ENCODE assay signal across 8 cellular contexts in the genomic region with DNA sequence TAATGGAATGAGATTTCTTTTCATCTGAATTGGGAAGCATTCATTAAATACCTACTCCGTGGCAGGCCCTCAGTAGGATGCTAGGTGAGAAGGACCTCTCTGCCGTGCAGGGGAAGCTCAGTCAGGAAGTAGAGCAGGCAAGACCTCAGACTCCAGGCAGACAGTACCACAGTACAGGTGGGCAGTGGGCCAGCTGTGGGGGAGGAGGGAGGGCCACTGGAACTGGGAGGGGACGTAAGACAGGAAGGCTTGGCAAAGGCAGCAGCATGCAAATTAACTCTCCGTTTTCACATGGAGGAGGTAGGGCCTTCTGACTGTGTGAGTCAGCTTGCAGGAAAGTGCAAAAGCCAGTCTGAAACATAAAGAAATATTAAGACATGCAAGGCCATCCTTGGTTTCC.
DNase-seq lines count a peak whose midpoint lies in the region; ATAC-seq lines count a peak whose summit lies in the region.

No MANE protein-coding gene starts in this region.

- H3K36me3 ChIP-seq in trophoblast cell (ENCODE audit: control insufficient read depth in 1 of 2, insufficient read depth in 2 of 2, low read length in 2 of 2), result no peaks in the 10 kb centered on the region

- no peak overlapping the region for H3K4me3 Mint-ChIP-seq in stimulated activated effector memory CD8-positive, alpha-beta T cell treated with anti-CD3 and anti-CD28 coated beads, Interleukin-12 subunit alpha, Interleukin-12 subunit beta, amount 100 ng/mL, for 72 hours

- H4K91ac ChIP-seq in trophoblast cell (ENCODE audit: low read depth, low read length), result no peak overlapping the region

- no peaks in the 10 kb centered on the region for H3K4me1 ChIP-seq in trophoblast cell (ENCODE audit: control insufficient read depth in 1 of 2, insufficient read depth in 2 of 2, low read length in 2 of 2)

- no peak overlapping the region for H3K4ac ChIP-seq in trophoblast cell (ENCODE audit: low read depth, low read length)

- no peak overlapping the region for H3K18ac ChIP-seq in trophoblast cell (ENCODE audit: low read length)

- no peaks in the 10 kb centered on the region for H3K36me3 Mint-ChIP-seq in stimulated activated effector memory CD8-positive, alpha-beta T cell treated with anti-CD3 and anti-CD28 coated beads, Interleukin-12 subunit alpha, Interleukin-12 subunit beta, amount 100 ng/mL, for 72 hours

- no peak overlapping the region for H3K27ac ChIP-seq in trophoblast cell (ENCODE audit: low read depth, low read length)

- no peaks in the 10 kb centered on the region for H3K79me2 ChIP-seq in trophoblast cell (ENCODE audit: control insufficient read depth, insufficient read depth, low read length, poor library complexity)

- H3K14ac ChIP-seq in trophoblast cell (ENCODE audit: low read length), result no peak overlapping the region

- H3K4me1 Mint-ChIP-seq in stimulated activated effector memory CD8-positive, alpha-beta T cell treated with anti-CD3 and anti-CD28 coated beads, Interleukin-12 subunit alpha, Interleukin-12 subunit beta, amount 100 ng/mL, for 72 hours, result peaks cover 7% of the 10 kb centered on the region

- H3K79me1 ChIP-seq in trophoblast cell (ENCODE audit: low read length), result no peaks in the 10 kb centered on the region

- H3K9ac ChIP-seq in trophoblast cell (ENCODE audit: low read length), result no peak overlapping the region

- no peaks in the 10 kb centered on the region for H3K9me3 Mint-ChIP-seq in stimulated activated effector memory CD8-positive, alpha-beta T cell treated with anti-CD3 and anti-CD28 coated beads, Interleukin-12 subunit alpha, Interleukin-12 subunit beta, amount 100 ng/mL, for 72 hours

- no peak overlapping the region for H2BK12ac ChIP-seq in trophoblast cell (ENCODE audit: low read length)

- no peak overlapping the region for H3K23ac ChIP-seq in trophoblast cell (ENCODE audit: low read length)

- no peaks in the 10 kb centered on the region for H3K9me3 ChIP-seq in trophoblast cell (ENCODE audit: insufficient read depth, low read depth, low read length)

- ATAC-seq in HG03354 (IDR thresholded peaks at IDR 0.05; ENCODE audit: poor library complexity, severe bottlenecking, unreplicated experiment) (peak; percentile 66), GM19023 (IDR thresholded peaks at IDR 0.05; ENCODE audit: unreplicated experiment) (no peak)
- ATAC-seq in stimulated activated effector memory CD8-positive, alpha-beta T cell treated with anti-CD3 and anti-CD28 coated beads, Interleukin-12 subunit alpha, Interleukin-12 subunit beta, amount 100 ng/mL, for 72 hours, result no peak

- no peak overlapping the region for H3K4me3 ChIP-seq in trophoblast cell (ENCODE audit: low read depth, low read length)

- no peak overlapping the region for H4K8ac ChIP-seq in trophoblast cell (ENCODE audit: low read depth, low read length)

- H3K27ac Mint-ChIP-seq in stimulated activated effector memory CD8-positive, alpha-beta T cell treated with anti-CD3 and anti-CD28 coated beads, Interleukin-12 subunit alpha, Interleukin-12 subunit beta, amount 100 ng/mL, for 72 hours, result peak overlapping the region; percentile 70

- H2BK5ac ChIP-seq in trophoblast cell (ENCODE audit: low read depth, low read length, poor library complexity), result no peak overlapping the region

- no peak overlapping the region for H3K4me2 ChIP-seq in trophoblast cell (ENCODE audit: low read length)

- no peak overlapping the region for H2AFZ ChIP-seq in trophoblast cell (ENCODE audit: insufficient read depth, low read length, poor library complexity)

- no peak overlapping the region for H2AK5ac ChIP-seq in trophoblast cell (ENCODE audit: low read length)

- no peak overlapping the region for H4K12ac ChIP-seq in trophoblast cell (ENCODE audit: low read depth, low read length)

- H3K27me3 ChIP-seq in trophoblast cell (ENCODE audit: insufficient read depth, low read length), result no peaks in the 10 kb centered on the region

- H2BK120ac ChIP-seq in trophoblast cell (ENCODE audit: insufficient read depth, low read length, poor library complexity), result no peak overlapping the region

- WGBS in trophoblast cell (ENCODE audit: extremely low coverage, insufficient coverage, insufficient read length), result no CpG with 5 or more reads among the region's 4 CpGs

- DNase-seq in D341Med (ENCODE audit: low spot score), result peak; percentile 48
- DNase-seq in RPMI7951 (ENCODE audit: low read depth), result peak; percentile 54
- peak; percentile 85 for DNase-seq in glomerular visceral epithelial cell (ENCODE audit: extremely low spot score)
- DNase-seq in stimulated activated effector memory CD8-positive, alpha-beta T cell treated with anti-CD3 and anti-CD28 coated beads, Interleukin-12 subunit alpha, Interleukin-12 subunit beta, amount 100 ng/mL, for 72 hours (ENCODE audit: low spot score in 2 of 2), result no peak
- DNase-seq in trophoblast cell, result no peak
- DNase-seq in epidermal melanocyte (ENCODE audit: insufficient read length, low spot score), result no peak

Comparison
In these comparisons a context has a peak if more than half of its experiments do, and no peak if none do; other contexts are left out.
1. DNase-seq: peak in D341Med (single experiment), RPMI7951 (single experiment) and glomerular visceral epithelial cell (single experiment); none in stimulated activated effector memory CD8-positive, alpha-beta T cell treated with anti-CD3 and anti-CD28 coated beads, Interleukin-12 subunit alpha, Interleukin-12 subunit beta, amount 100 ng/mL, for 72 hours (0 of 2), trophoblast cell (0 of 2) and epidermal melanocyte (single experiment).